10 cellular contexts compared by ENCODE assay signal in genomic region chr11:63869686-63870085, GRCh38.
DNase-seq lines count a peak whose midpoint lies in the region; ATAC-seq lines count a peak whose summit lies in the region.
"Had no signal": no experiment of that assay in that cellular context is flagged by ENCODE, and none has a peak within 500 bp of the region (broad histone marks: within the 10 kb centered on the region; RNA-seq: fewer than 3 reads in every experiment).

No MANE protein-coding gene starts in this region.

- no peaks in the 10 kb centered on the region for H3K27me3 Mint-ChIP-seq in stimulated activated naive B cell treated with anti-CD40 and anti-IgM and Interleukin-4, amounts not matched to agents 10 μg/mL and 1 μg/mL and 100 μg/mL, for 72 hours

- peaks cover 67 to 93% of the 10 kb centered on the region in 2 donors for H3K4me1 Mint-ChIP-seq in stimulated activated naive B cell treated with anti-CD40 and anti-IgM and Interleukin-4, amounts not matched to agents 10 μg/mL and 1 μg/mL and 100 μg/mL, for 72 hours

- peaks cover 8 to 39% of the 10 kb centered on the region in 2 donors for H3K36me3 Mint-ChIP-seq in stimulated activated naive B cell treated with anti-CD40 and anti-IgM and Interleukin-4, amounts not matched to agents 10 μg/mL and 1 μg/mL and 100 μg/mL, for 72 hours

- ATAC-seq in stimulated activated naive B cell treated with anti-CD40 and anti-IgM and Interleukin-4, amounts not matched to agents 10 μg/mL and 1 μg/mL and 100 μg/mL, for 72 hours (replicated peaks) = no peak
- ATAC-seq in HG02970 (IDR thresholded peaks at IDR 0.05; ENCODE audit: low FRiP score, unreplicated experiment) = no peak

- peak overlapping the region; percentile 9 for H3K27ac Mint-ChIP-seq in stimulated activated naive B cell treated with anti-CD40 and anti-IgM and Interleukin-4, amounts not matched to agents 10 μg/mL and 1 μg/mL and 100 μg/mL, for 72 hours

- DNase-seq in NOMO-1 treated with DMSO at 0.1 percent for 48 hours (lab: John Stamatoyannopoulos, UW; ENCODE audit: unreplicated experiment) (peak; percentile 20), NOMO-1 treated with dmso at 0.1 percent for 144 hours (lab: John Stamatoyannopoulos, UW; ENCODE audit: unreplicated experiment) (no peak), T-helper 22 cell (ENCODE audit: low read depth) (peak; percentile 41), DMS53 (lab: John Stamatoyannopoulos, UW) (no peak), GOT3 (lab: John Stamatoyannopoulos, UW) (no peak)
- peak; percentile 13 for DNase-seq in effector CD8-positive, alpha-beta T cell (lab: John Stamatoyannopoulos, UW)
- DNase-seq in stimulated activated naive B cell treated with anti-CD40 and anti-IgM and Interleukin-4, amounts not matched to agents 10 μg/mL and 1 μg/mL and 100 μg/mL, for 72 hours = no peak
- DNase-seq: NCI-H2227 treated with DMSO at 0.1 percent for 48 hours, WERI-Rb-1 had no signal

- no peaks in the 10 kb centered on the region for H3K9me3 Mint-ChIP-seq in stimulated activated naive B cell treated with anti-CD40 and anti-IgM and Interleukin-4, amounts not matched to agents 10 μg/mL and 1 μg/mL and 100 μg/mL, for 72 hours

- peak overlapping the region in 1 of 2 donors; percentile 51 for H3K4me3 Mint-ChIP-seq in stimulated activated naive B cell treated with anti-CD40 and anti-IgM and Interleukin-4, amounts not matched to agents 10 μg/mL and 1 μg/mL and 100 μg/mL, for 72 hours

Comparison
In these comparisons a context has a peak if more than half of its experiments do, and no peak if none do; other contexts are left out.
1. DNase-seq: peak in NOMO-1 treated with DMSO at 0.1 percent for 48 hours (single experiment), T-helper 22 cell (single experiment) and effector CD8-positive, alpha-beta T cell (single experiment); none in NOMO-1 treated with dmso at 0.1 percent for 144 hours (single experiment), stimulated activated naive B cell treated with anti-CD40 and anti-IgM and Interleukin-4, amounts not matched to agents 10 μg/mL and 1 μg/mL and 100 μg/mL, for 72 hours (single experiment), DMS53 (single experiment) and GOT3 (single experiment).